Comparison of ENCODE assay signal across 8 cellular contexts in genomic region chr2:11344956-11345671, GRCh38. TPM values are rescaled to one million over a fixed set of nuclear protein-coding genes. Genes with fewer than 3 reads are reported as not detected.
DNase-seq lines count a peak whose midpoint lies in the region; ATAC-seq and TF ChIP-seq lines count a peak whose summit lies in the region.

No MANE protein-coding gene starts in this region.

- H3K4me1 Mint-ChIP-seq in T-helper 17 cell, result peaks cover 18% of the 10 kb centered on the region

- ATAC-seq in GM18519 (IDR thresholded peaks at IDR 0.05; ENCODE audit: low FRiP score, unreplicated experiment) (peak; percentile 12), HG03558 (IDR thresholded peaks at IDR 0.05; ENCODE audit: extremely low read depth, unreplicated experiment) (peak; percentile 13), T-helper 17 cell (peak; percentile 53)

- H3K4me3 Mint-ChIP-seq in T-helper 17 cell, result peak overlapping the region; percentile 91

- H3K27me3 Mint-ChIP-seq in T-helper 17 cell, result no peaks in the 10 kb centered on the region

- peak overlapping the region; percentile 78 for H3K4me3 ChIP-seq in AG10803 (ENCODE audit: low read length)

- no peaks in the 10 kb centered on the region for H3K9me3 ChIP-seq in T-helper 17 cell (ENCODE audit: control insufficient read depth, low read length, poor library complexity, severe bottlenecking)

- peak overlapping the region; percentile 92 for H3K27ac ChIP-seq in substantia nigra (ENCODE audit: low read depth, low read length, poor library complexity, severe bottlenecking)

- peak; percentile 96 for DNase-seq in AG10803 (ENCODE audit: low read depth)
- peak in 1 of 3 donors; percentile 10 for DNase-seq in T-helper 17 cell
- DNase-seq in ecto neural progenitor cell (ENCODE audit: low spot score), result peak; percentile 78
- peak; percentile 67 for DNase-seq in lung microvascular endothelial cell (ENCODE audit: low read depth in 2 of 2)
- DNase-seq in substantia nigra (lab: John Stamatoyannopoulos, UW), result peak in 20 of 49 donors; percentile 16 to 81 (median 60)
- no peak for DNase-seq in NCI-H187 treated with DMSO at 0.1 percent for 48 hours (lab: John Stamatoyannopoulos, UW)

- TF ChIP-seq CTCF in AG10803 (conservative IDR thresholded peaks at IDR 0.05; ENCODE audit: low read length), result no peak

- H3K27ac Mint-ChIP-seq in T-helper 17 cell, result peak overlapping the region; percentile 41

- H3K36me3 Mint-ChIP-seq in T-helper 17 cell (ENCODE audit: low read depth), result peaks cover 2% of the 10 kb centered on the region

RNA-seq across cellular contexts. Expression of gene ROCK2, which starts 0.7 kb away (rescaled TPM):
- total RNA-seq in T-helper 17 cell (10 to 100 TPM; 15.0 to 17.6 TPM), lung microvascular endothelial cell (31.8 and 37.1 TPM in 2 replicates)
